ENCODE assay signal across 13 cellular contexts in the genomic region with DNA sequence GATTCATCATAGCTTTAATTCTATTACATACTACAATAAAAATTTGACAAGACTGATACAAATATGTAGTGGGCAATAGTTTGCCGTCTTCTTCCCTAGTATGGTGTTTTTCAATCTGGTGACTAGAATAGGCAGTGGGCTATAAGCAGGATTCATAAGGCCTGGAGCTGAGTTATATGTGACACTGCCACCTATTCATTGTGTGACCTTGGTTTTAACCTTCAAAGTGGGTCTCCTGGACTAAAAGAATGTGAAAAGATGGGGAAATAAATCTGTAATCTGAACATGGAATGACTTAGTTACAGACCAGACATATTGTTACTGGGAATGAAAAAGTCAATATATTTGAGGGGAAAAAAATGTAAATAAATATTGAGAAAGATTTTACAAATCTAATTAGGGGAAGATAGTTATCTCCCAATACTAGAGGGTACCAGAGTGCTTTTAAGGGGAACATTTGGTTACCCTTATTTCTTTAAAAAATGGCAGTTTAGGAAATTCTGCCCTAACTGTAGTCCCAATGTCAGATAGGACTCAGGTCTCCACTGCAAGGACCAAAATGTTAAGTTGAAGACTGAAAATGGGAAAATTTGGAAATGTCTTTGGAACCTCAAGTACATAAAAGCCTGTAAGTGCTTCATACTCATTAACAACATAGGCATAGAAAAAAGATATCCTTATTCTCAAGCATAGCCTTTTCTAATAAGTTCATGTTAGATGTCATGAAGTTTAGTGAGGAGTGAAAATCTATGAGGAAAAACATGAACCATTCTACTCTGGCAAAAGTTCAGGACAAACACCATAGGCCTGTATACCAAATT. TPM values are rescaled to one million over a fixed set of nuclear protein-coding genes. Genes with fewer than 3 reads are reported as not detected.
DNase-seq lines count a peak whose midpoint lies in the region; ATAC-seq and TF ChIP-seq lines count a peak whose summit lies in the region.
"Had no signal": no experiment of that assay in that cellular context is flagged by ENCODE, and none has a peak within 500 bp of the region (broad histone marks: within the 10 kb centered on the region; RNA-seq: fewer than 3 reads in every experiment).

No MANE protein-coding gene starts in this region.

- H3K4me3 Mint-ChIP-seq in endothelial cell (ENCODE audit: unreplicated experiment) = no peak overlapping the region

- no peak for ATAC-seq in right cardiac atrium

- H3K4me3 ChIP-seq in cardiac muscle cell (no peak overlapping the region), right cardiac atrium (ENCODE audit: low read length) (no peak overlapping the region), urinary bladder (ENCODE audit: low read depth, low read length) (no peak overlapping the region), foreskin fibroblast (ENCODE audit: low read depth in 1 of 2, low read length in 2 of 2) (no peak overlapping the region), neuronal stem cell (ENCODE audit: low read length in 2 of 2) (no peak overlapping the region)
- H3K4me3 ChIP-seq: skin epidermis had no signal

- no peak overlapping the region for H2BK15ac ChIP-seq in neuronal stem cell (ENCODE audit: low read length)

- H3K27ac ChIP-seq in cardiac muscle cell (peak overlapping the region; percentile 53), right cardiac atrium (ENCODE audit: low read length) (no peak overlapping the region), VCaP (peak overlapping the region; percentile 1; the same call in 1 of the 2 replicates), urinary bladder (ENCODE audit: low read depth) (peak overlapping the region; percentile 10), neuronal stem cell (replicated peaks; ENCODE audit: low read length) (no peak overlapping the region)
- H3K27ac ChIP-seq: brain microvascular endothelial cell had no signal

- H3K27ac Mint-ChIP-seq in endothelial cell (ENCODE audit: unreplicated experiment) = peak overlapping the region; percentile 32

- H2AK5ac ChIP-seq in neuronal stem cell (ENCODE audit: low read depth, low read length) = no peak overlapping the region

- peaks cover 42% of the 10 kb centered on the region for H3K36me3 Mint-ChIP-seq in endothelial cell (ENCODE audit: low read depth, unreplicated experiment)

- DNase-seq in cardiac muscle cell (ENCODE audit: low read depth in 1 of 2, low spot score in 1 of 2) (no peak), right cardiac atrium (no peak), endothelial cell (ENCODE audit: low spot score) (no peak), foreskin fibroblast (no peak), D341Med (ENCODE audit: low spot score) (no peak), neuronal stem cell (ENCODE audit: low spot score) (no peak)
- DNase-seq: activated CD4-positive, CD25-positive, alpha-beta regulatory T cell; brain microvascular endothelial cell; GOT3; NCI-H1694 had no signal

- H3K9me3 Mint-ChIP-seq in endothelial cell (ENCODE audit: unreplicated experiment) = no peaks in the 10 kb centered on the region

- H4K91ac ChIP-seq in neuronal stem cell (ENCODE audit: low read depth, low read length, poor library complexity) = no peak overlapping the region

- peaks cover 3% of the 10 kb centered on the region for H3K27me3 Mint-ChIP-seq in endothelial cell (ENCODE audit: unreplicated experiment)

- TF ChIP-seq CTCF in cardiac muscle cell (IDR thresholded peaks at IDR 0.05; ENCODE audit: low read depth, low read length) = no peak
- no peak for TF ChIP-seq CTCF in VCaP (conservative IDR thresholded peaks at IDR 0.05)
- TF ChIP-seq CTCF in endothelial cell (IDR thresholded peaks at IDR 0.05; ENCODE audit: unreplicated experiment) = no peak
- no peak for TF ChIP-seq CTCF in foreskin fibroblast (IDR thresholded peaks at IDR 0.05; ENCODE audit: low read depth, low read length)

- no peak overlapping the region for H2AFZ ChIP-seq in neuronal stem cell (ENCODE audit: low read length)

- no peak overlapping the region for H2BK12ac ChIP-seq in neuronal stem cell (ENCODE audit: low read length)

- H3K27me3 ChIP-seq in cardiac muscle cell (no peaks in the 10 kb centered on the region), right cardiac atrium (ENCODE audit: control insufficient read depth, insufficient read depth) (no peaks in the 10 kb centered on the region), neuronal stem cell (ENCODE audit: control insufficient read depth in 3 of 3, insufficient read depth in 3 of 3, low read depth in 1 of 3, low read length in 3 of 3) (no peaks in the 10 kb centered on the region)
- H3K27me3 ChIP-seq: brain microvascular endothelial cell had no signal

- H3K4me2 ChIP-seq in neuronal stem cell (ENCODE audit: insufficient read depth, low read length, poor library complexity, severe bottlenecking) = no peak overlapping the region

- no peak overlapping the region for H2BK120ac ChIP-seq in neuronal stem cell (ENCODE audit: low read depth, low read length)

- no peak overlapping the region for H3K18ac ChIP-seq in neuronal stem cell (ENCODE audit: low read length)

- WGBS in right cardiac atrium = 37% methylated on average over 1 of the region's 1 CpG
- WGBS in urinary bladder = 0% methylated on average over 1 of the region's 1 CpG
- no CpG with 5 or more reads among the region's 1 CpG for WGBS in neuronal stem cell (ENCODE audit: extremely low coverage in 2 of 2, insufficient read length in 2 of 2, insufficient replicate concordance in 1 of 2), 2 donors

- no peak overlapping the region for H3K9ac ChIP-seq in neuronal stem cell (ENCODE audit: low read depth, low read length, poor library complexity)

- H3K14ac ChIP-seq in neuronal stem cell (ENCODE audit: low read length) = no peak overlapping the region

- H3K9me3 ChIP-seq in cardiac muscle cell (ENCODE audit: low read depth) = no peaks in the 10 kb centered on the region
- no peaks in the 10 kb centered on the region for H3K9me3 ChIP-seq in right cardiac atrium (ENCODE audit: control insufficient read depth, low read length)
- no peaks in the 10 kb centered on the region for H3K9me3 ChIP-seq in neuronal stem cell (replicated peaks in 1 of 2; ENCODE audit: control insufficient read depth in 2 of 2, insufficient read depth in 1 of 2, low read depth in 1 of 2, low read length in 2 of 2)

- no peaks in the 10 kb centered on the region for H3K4me1 ChIP-seq in cardiac muscle cell (ENCODE audit: low read depth)
- H3K4me1 ChIP-seq in right cardiac atrium (ENCODE audit: control insufficient read depth, insufficient read depth, low read length) = no peaks in the 10 kb centered on the region
- H3K4me1 ChIP-seq in urinary bladder (ENCODE audit: insufficient read depth) = no peaks in the 10 kb centered on the region
- H3K4me1 ChIP-seq in neuronal stem cell (ENCODE audit: control insufficient read depth in 2 of 2, insufficient read depth in 1 of 2, low read depth in 1 of 2, low read length in 2 of 2) = no peaks in the 10 kb centered on the region

- H4K8ac ChIP-seq in neuronal stem cell (ENCODE audit: low read depth, low read length) = no peak overlapping the region

- no peak overlapping the region for H2BK5ac ChIP-seq in neuronal stem cell (ENCODE audit: low read length)

- no peak overlapping the region for H3K23ac ChIP-seq in neuronal stem cell (ENCODE audit: low read depth, low read length, poor library complexity)

- intact Hi-C loops in right cardiac atrium (cut with DNase I) = loop anchor here in 1 of 4 donors (5.0 kb wide), 1 partner anchor 46 kb away; no protein-coding TSS in a partner anchor

- peaks cover 79% of the 10 kb centered on the region for H3K36me3 ChIP-seq in cardiac muscle cell
- H3K36me3 ChIP-seq in urinary bladder (ENCODE audit: insufficient read depth) = peaks cover 11% of the 10 kb centered on the region
- peaks cover 33 to 75% of the 10 kb centered on the region in 2 donors for H3K36me3 ChIP-seq in neuronal stem cell (replicated peaks in 1 of 2; ENCODE audit: control insufficient read depth in 2 of 2, insufficient read depth in 2 of 2, low read length in 2 of 2)

- no peak overlapping the region for H3K4ac ChIP-seq in neuronal stem cell (ENCODE audit: low read length)

- peaks cover 21% of the 10 kb centered on the region for H3K4me1 Mint-ChIP-seq in endothelial cell (ENCODE audit: unreplicated experiment)

- H3K79me1 ChIP-seq in neuronal stem cell (ENCODE audit: low read depth, low read length) = no peaks in the 10 kb centered on the region

RNA-seq across cellular contexts. Expression of a gene that starts 10.7 kb away (rescaled TPM):
- total RNA-seq in cardiac muscle cell = 107 and 275 TPM in 2 replicates
- 176 and 306 TPM in 2 replicates for polyA plus RNA-seq in cardiac muscle cell
- 10 to 100 TPM; 64.4 to 73.6 (median 65.0) TPM for total RNA-seq in right cardiac atrium
- polyA plus RNA-seq in right cardiac atrium = 29.4 TPM
- 246 TPM for total RNA-seq in endothelial cell (ENCODE audit: unreplicated experiment)
- total RNA-seq in urinary bladder = 119 TPM
- polyA plus RNA-seq in urinary bladder = 39.7 TPM
- 210 TPM for polyA plus RNA-seq in neuronal stem cell (2013, experiment 1 of 2)
- 225 TPM for polyA plus RNA-seq in neuronal stem cell (2013, experiment 2 of 2)

RNA-seq across cellular contexts. Expression of a gene that starts 23.9 kb away (rescaled TPM):
- 24.5 and 43.5 TPM in 2 replicates for total RNA-seq in cardiac muscle cell
- polyA plus RNA-seq in cardiac muscle cell = 33.6 and 37.7 TPM in 2 replicates
- 10 to 100 TPM; 43.9 to 46.6 (median 46.2) TPM for total RNA-seq in right cardiac atrium
- 29.0 TPM for polyA plus RNA-seq in right cardiac atrium
- 27.4 TPM for total RNA-seq in endothelial cell (ENCODE audit: unreplicated experiment)
- 49.0 TPM for total RNA-seq in urinary bladder
- 32.2 TPM for polyA plus RNA-seq in urinary bladder
- 29.3 TPM for polyA plus RNA-seq in neuronal stem cell (2013, experiment 1 of 2)
- 27.9 TPM for polyA plus RNA-seq in neuronal stem cell (2013, experiment 2 of 2)

Comparison
In these comparisons a context has a peak if more than half of its experiments do, and no peak if none do; other contexts are left out.
1. H3K27ac ChIP-seq: peak in cardiac muscle cell (single experiment), VCaP (single experiment) and urinary bladder (single experiment); none in right cardiac atrium (single experiment) and neuronal stem cell (single experiment).